Comparison of ENCODE assay signal across 25 cellular contexts in genomic region chr22:21842946-21843345, GRCh38.
"Had no signal": no experiment of that assay in that cellular context is flagged by ENCODE, and none has a peak within 500 bp of the region (broad histone marks: within the 10 kb centered on the region; RNA-seq: fewer than 3 reads in every experiment).

No MANE protein-coding gene starts in this region.

- H3K27me3 ChIP-seq: esophagus squamous epithelium, gastroesophageal sphincter, pancreas, right lobe of liver, stomach had no signal

- H3K27ac Mint-ChIP-seq: dendritic cell treated with granulocyte-macrophage colony-stimulating factor and Interleukin-4, amounts not matched to agents 40 ng/mL and 50 ng/mL, for 4 days; type B pancreatic cell had no signal

- H3K4me1 ChIP-seq: prostate gland, right lobe of liver had no signal

- DNase-seq: cerebellar nuclear complex; effector memory CD8-positive, alpha-beta T cell; esophagus squamous epithelium; foreskin fibroblast; kidney; left cardiac atrium; left ventricle myocardium superior; mesendoderm; naive thymus-derived CD4-positive, alpha-beta T cell; nucleus accumbens; pancreas; right lobe of liver; stimulated activated CD4-positive, alpha-beta T cell treated with anti-CD3 and anti-CD28 coated beads, Interleukin-2, amount 100 ng/mL, for 24 hours; stimulated activated CD4-positive, alpha-beta T cell treated with anti-CD3 and anti-CD28 coated beads, Interleukin-4, amount 100 ng/mL, for 4 hours; stimulated activated naive CD4-positive, alpha-beta T cell; stomach; substantia nigra had no signal

- H3K9me3 ChIP-seq: esophagus squamous epithelium, gastroesophageal sphincter, pancreas, prostate gland, right lobe of liver, stomach, thoracic aorta had no signal

- H3K4me3 Mint-ChIP-seq: dendritic cell treated with granulocyte-macrophage colony-stimulating factor and Interleukin-4, amounts not matched to agents 40 ng/mL and 50 ng/mL, for 4 days; naive thymus-derived CD4-positive, alpha-beta T cell; neural crest cell; type B pancreatic cell had no signal

- ATAC-seq: effector memory CD8-positive, alpha-beta T cell; gastroesophageal sphincter; left cardiac atrium; left ventricle myocardium superior; naive thymus-derived CD4-positive, alpha-beta T cell; pancreas; right lobe of liver had no signal

- H3K27ac ChIP-seq: esophagus squamous epithelium, gastroesophageal sphincter, pancreas, prostate gland, right lobe of liver, skin epidermis, stomach, thoracic aorta had no signal

- H3K9me3 Mint-ChIP-seq: dendritic cell treated with granulocyte-macrophage colony-stimulating factor and Interleukin-4, amounts not matched to agents 40 ng/mL and 50 ng/mL, for 4 days; effector memory CD8-positive, alpha-beta T cell had no signal

- H3K4me3 ChIP-seq: esophagus squamous epithelium, gastroesophageal sphincter, lung, pancreas, prostate gland, right lobe of liver, skin epidermis, stomach, thoracic aorta had no signal

- H3K36me3 ChIP-seq: esophagus squamous epithelium, gastroesophageal sphincter, pancreas, prostate gland, right lobe of liver, stomach, thoracic aorta had no signal

- H3K27me3 Mint-ChIP-seq: dendritic cell treated with granulocyte-macrophage colony-stimulating factor and Interleukin-4, amounts not matched to agents 40 ng/mL and 50 ng/mL, for 4 days; effector memory CD8-positive, alpha-beta T cell; naive thymus-derived CD4-positive, alpha-beta T cell; type B pancreatic cell had no signal
